ENCODE assay signal across 14 cellular contexts in genomic region chr10:62450905-62451605, GRCh38.
"Had no signal": no experiment of that assay in that cellular context is flagged by ENCODE, and none has a peak within 500 bp of the region (broad histone marks: within the 10 kb centered on the region; RNA-seq: fewer than 3 reads in every experiment).

No MANE protein-coding gene starts in this region.

- ATAC-seq: activated T-cell treated with anti-CD3 and anti-CD28 coated beads, Interleukin-2, amount 50 U/mL, for 72 hours; gastrocnemius medialis; left ventricle myocardium superior; stimulated activated naive CD8-positive, alpha-beta T cell treated with anti-CD3 and anti-CD28 coated beads, Interleukin-15, amount 100 ng/mL, for 72 hours had no signal

- DNase-seq: activated CD4-positive, alpha-beta T cell treated with anti-CD3 and anti-CD28 coated beads, Interleukin-2, amount 50 U/mL, for 48 hours; activated CD4-positive, CD25-positive, alpha-beta regulatory T cell treated with anti-CD3 and anti-CD28 coated beads, Interleukin-2, amount 50 U/mL, for 72 hours; activated naive CD4-positive, alpha-beta T cell treated with Interleukin-2 at 50 U/mL for 16 hours; activated T-cell treated with anti-CD3 and anti-CD28 coated beads, Interleukin-2, amount 50 U/mL, for 72 hours; effector CD4-positive, alpha-beta T cell; gastrocnemius medialis; left ventricle myocardium superior; stimulated activated CD4-positive, alpha-beta T cell treated with anti-CD3 and anti-CD28 coated beads, Interleukin-2, amount 100 ng/mL, for 24 hours; stimulated activated naive CD8-positive, alpha-beta T cell treated with anti-CD3 and anti-CD28 coated beads, Interleukin-15, amount 100 ng/mL, for 72 hours had no signal

- H3K4me3 Mint-ChIP-seq: activated T-cell treated with anti-CD3 and anti-CD28 coated beads, Interleukin-2, amount 50 U/mL, for 72 hours; stimulated activated naive CD8-positive, alpha-beta T cell treated with anti-CD3 and anti-CD28 coated beads, Interleukin-15, amount 100 ng/mL, for 72 hours had no signal

- H3K4me1 Mint-ChIP-seq: stimulated activated naive CD8-positive, alpha-beta T cell treated with anti-CD3 and anti-CD28 coated beads, Interleukin-15, amount 100 ng/mL, for 72 hours had no signal

- H3K36me3 ChIP-seq: gastrocnemius medialis, neutrophil, thoracic aorta had no signal

- FAIRE-seq: astrocyte, colon had no signal

- H3K27me3 Mint-ChIP-seq: progenitor cell of endocrine pancreas had no signal

- H3K27ac Mint-ChIP-seq: activated T-cell treated with anti-CD3 and anti-CD28 coated beads, Interleukin-2, amount 50 U/mL, for 72 hours; progenitor cell of endocrine pancreas; stimulated activated naive CD8-positive, alpha-beta T cell treated with anti-CD3 and anti-CD28 coated beads, Interleukin-15, amount 100 ng/mL, for 72 hours had no signal

- H3K4me3 ChIP-seq: gastrocnemius medialis, thoracic aorta had no signal

- H3K27me3 ChIP-seq: gastrocnemius medialis, neutrophil had no signal
